Comparison of ENCODE assay signal across 18 cellular contexts in the genomic region with DNA sequence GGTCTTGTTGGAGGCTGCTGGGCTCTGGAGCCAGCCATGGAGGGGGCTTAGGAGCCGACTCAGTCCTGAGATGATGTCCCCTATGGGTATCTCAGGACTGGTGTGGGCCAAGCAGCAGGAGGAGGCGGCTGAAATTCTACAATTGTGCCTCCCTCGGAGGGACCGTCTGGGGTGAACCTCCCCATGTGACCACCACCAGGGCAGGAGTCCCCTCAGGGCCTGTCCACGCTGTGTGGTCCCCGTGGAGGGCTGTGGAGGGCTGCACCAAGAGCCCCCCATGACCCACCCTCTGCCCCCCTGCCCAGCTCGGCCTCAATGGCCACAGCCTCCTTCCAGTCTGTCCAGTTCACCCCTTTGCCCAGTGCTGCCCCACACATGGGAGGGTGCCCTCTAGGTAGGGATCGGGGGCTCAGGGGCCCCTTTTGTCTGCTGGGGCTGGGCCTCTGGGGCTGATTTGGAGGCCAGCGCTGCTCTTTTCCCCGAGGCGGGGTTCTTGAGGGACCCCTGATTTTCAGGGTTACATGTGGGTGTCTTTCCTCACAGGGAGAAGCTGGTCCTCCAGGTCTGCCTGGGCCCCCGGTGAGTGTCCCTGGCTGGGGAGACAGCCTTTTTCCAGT. TPM values are rescaled to one million over a fixed set of nuclear protein-coding genes. Genes with fewer than 3 reads are reported as not detected.
DNase-seq lines count a peak whose midpoint lies in the region; ATAC-seq, FAIRE-seq and TF ChIP-seq lines count a peak whose summit lies in the region.
"Had no signal": no experiment of that assay in that cellular context is flagged by ENCODE, and none has a peak within 500 bp of the region (broad histone marks: within the 10 kb centered on the region; RNA-seq: fewer than 3 reads in every experiment).

No MANE protein-coding gene starts in this region.

- H3K4ac ChIP-seq in H1 (replicated peaks; ENCODE audit: insufficient read length, low read depth, low read length) (peak overlapping the region; percentile 69), neuronal stem cell (ENCODE audit: low read length) (no peak overlapping the region)

- H2AFZ ChIP-seq in H1 (ENCODE audit: low read length) (no peak overlapping the region), neuronal stem cell (ENCODE audit: low read length) (no peak overlapping the region)

- no peak for TF ChIP-seq EP300 in Ishikawa (IDR thresholded peaks at IDR 0.05; ENCODE audit: borderline replicate concordance)
- no peak for TF ChIP-seq EP300 in H1 (IDR thresholded peaks at IDR 0.05; ENCODE audit: borderline replicate concordance in 1 of 2, low read depth in 2 of 2, low read length in 2 of 2)
- no peak for TF ChIP-seq EP300 in ovary (IDR thresholded peaks at IDR 0.05)

- H3K79me1 ChIP-seq in H1 (ENCODE audit: low read depth, low read length) (no peaks in the 10 kb centered on the region), neuronal stem cell (ENCODE audit: low read depth, low read length) (no peaks in the 10 kb centered on the region)

- H3K4me1 ChIP-seq in BLaER1 (peaks cover 95% of the 10 kb centered on the region), H1 (replicated peaks in 1 of 4; ENCODE audit: control insufficient read depth in 3 of 4, insufficient read depth in 4 of 4, low read length in 3 of 4) (peaks cover 0 to 21% (median 11%) of the 10 kb centered on the region in 4 experiments; a peak in 5 of 7 replicates), neuronal stem cell (ENCODE audit: control insufficient read depth in 2 of 2, insufficient read depth in 1 of 2, low read depth in 1 of 2, low read length in 2 of 2) (peaks cover 20 to 35% of the 10 kb centered on the region in 2 donors), ovary (ENCODE audit: insufficient read depth) (peaks cover 9% of the 10 kb centered on the region)

- POLR2A ChIA-PET in H1 (lab: Charles Lee; ENCODE audit: partially characterized antibody) = interaction anchor here (3.5 to 4.6 kb wide), 2 partner anchors 14 to 24 kb away, joined by 13 to 22 read pairs; no protein-coding TSS in a partner anchor

- H3K27me3 ChIP-seq in BLaER1 (peaks cover 66% of the 10 kb centered on the region), H1 (replicated peaks in 1 of 4; ENCODE audit: control insufficient read depth in 3 of 4, extremely low read depth in 1 of 4, insufficient read depth in 3 of 4, low read length in 3 of 4) (peaks cover 0 to 8% (median 2%) of the 10 kb centered on the region in 4 experiments; a peak in 2 of 7 replicates), neuronal stem cell (ENCODE audit: control insufficient read depth in 3 of 3, insufficient read depth in 3 of 3, low read depth in 1 of 3, low read length in 3 of 3) (peaks cover 0 to 52% (median 10%) of the 10 kb centered on the region in 3 experiments), ovary (peaks cover 4% of the 10 kb centered on the region)

- no peak overlapping the region for H3K56ac ChIP-seq in H1 (replicated peaks; ENCODE audit: insufficient read length, low read depth, low read length)

- no peaks in the 10 kb centered on the region for H3K36me3 Mint-ChIP-seq in activated naive CD4-positive, alpha-beta T cell treated with anti-CD3 and anti-CD28 coated beads, Interleukin-2, amount 50 U/mL, for 72 hours
- H3K36me3 Mint-ChIP-seq: activated naive CD4-positive, alpha-beta T cell treated with anti-CD3 and anti-CD28 coated beads, Interleukin-2, amount 50 U/mL, for 24 hours had no signal

- peak overlapping the region; percentile 65 for H4K91ac ChIP-seq in H1 (replicated peaks; ENCODE audit: insufficient read length, low read length)
- no peak overlapping the region for H4K91ac ChIP-seq in neuronal stem cell (ENCODE audit: low read depth, low read length, poor library complexity)

- H2BK120ac ChIP-seq in H1 (replicated peaks; ENCODE audit: low read depth, low read length) (no peak overlapping the region), neuronal stem cell (ENCODE audit: low read depth, low read length) (peak overlapping the region; percentile 94)

- H3K23me2 ChIP-seq in H1 (ENCODE audit: low read depth, low read length) = peaks cover 13% of the 10 kb centered on the region

- peaks cover 10% of the 10 kb centered on the region for H3K36me3 ChIP-seq in BLaER1
- peaks cover 0 to 3% (median 0%) of the 10 kb centered on the region in 4 experiments; a peak in 1 of 8 replicates for H3K36me3 ChIP-seq in H1 (ENCODE audit: control insufficient read depth in 2 of 4, insufficient read depth in 4 of 4, low read length in 3 of 4)
- H3K36me3 ChIP-seq in neuronal stem cell (replicated peaks in 1 of 2; ENCODE audit: control insufficient read depth in 2 of 2, insufficient read depth in 2 of 2, low read length in 2 of 2) = peaks cover 0 to 6% of the 10 kb centered on the region in 2 donors
- no peaks in the 10 kb centered on the region for H3K36me3 ChIP-seq in ovary
- H3K36me3 ChIP-seq: upper lobe of right lung had no signal

- no peak for ATAC-seq in GM18505 (IDR thresholded peaks at IDR 0.05; ENCODE audit: unreplicated experiment)
- ATAC-seq in activated naive CD4-positive, alpha-beta T cell treated with anti-CD3 and anti-CD28 coated beads, Interleukin-2, amount 50 U/mL, for 72 hours = no peak

- H3K14ac ChIP-seq in H1 (ENCODE audit: insufficient read length) = no peak overlapping the region
- H3K14ac ChIP-seq in neuronal stem cell (ENCODE audit: low read length) = peak overlapping the region; percentile 97

- intact Hi-C loops in ovary (cut with DNase I) = no loop called here

- no peak overlapping the region for H3K27ac Mint-ChIP-seq in activated naive CD4-positive, alpha-beta T cell treated with anti-CD3 and anti-CD28 coated beads, Interleukin-2, amount 50 U/mL, for 72 hours
- H3K27ac Mint-ChIP-seq: activated naive CD4-positive, alpha-beta T cell treated with anti-CD3 and anti-CD28 coated beads, Interleukin-2, amount 50 U/mL, for 24 hours had no signal

- H2BK15ac ChIP-seq in H1 (ENCODE audit: low read length) = no peak overlapping the region
- H2BK15ac ChIP-seq in neuronal stem cell (ENCODE audit: low read length) = peak overlapping the region; percentile 98

- no peaks in the 10 kb centered on the region for H3K79me2 ChIP-seq in H1 (ENCODE audit: control insufficient read depth in 1 of 2, insufficient read depth in 2 of 2, low read length in 2 of 2)

- peak overlapping the region; percentile 97 for H3K4me2 ChIP-seq in BLaER1
- peak overlapping the region; percentile 62 to 70; a peak in 3 of 4 replicates for H3K4me2 ChIP-seq in H1 (ENCODE audit: insufficient read depth in 1 of 2, low read depth in 2 of 2, low read length in 2 of 2)
- peak overlapping the region; percentile 62 for H3K4me2 ChIP-seq in neuronal stem cell (ENCODE audit: insufficient read depth, low read length, poor library complexity, severe bottlenecking)

- H3K23ac ChIP-seq in H1 (ENCODE audit: insufficient read length) = no peak overlapping the region
- no peak overlapping the region for H3K23ac ChIP-seq in neuronal stem cell (ENCODE audit: low read depth, low read length, poor library complexity)

- H3K9me3 Mint-ChIP-seq in activated naive CD4-positive, alpha-beta T cell treated with anti-CD3 and anti-CD28 coated beads, Interleukin-2, amount 50 U/mL, for 72 hours = no peaks in the 10 kb centered on the region
- H3K9me3 Mint-ChIP-seq: activated naive CD4-positive, alpha-beta T cell treated with anti-CD3 and anti-CD28 coated beads, Interleukin-2, amount 50 U/mL, for 24 hours; central memory CD8-positive, alpha-beta T cell had no signal

- no peak overlapping the region for H2AK5ac ChIP-seq in H1 (ENCODE audit: low read depth, low read length)
- peak overlapping the region; percentile 100 for H2AK5ac ChIP-seq in neuronal stem cell (ENCODE audit: low read depth, low read length)

- no peak for FAIRE-seq in H1 (lab: Jason Lieb, UNC)
- FAIRE-seq: D721Med, kidney had no signal

- no peak for TF ChIP-seq CTCF in H1 (IDR thresholded peaks at IDR 0.05; ENCODE audit: control extremely low read depth in 1 of 3, insufficient read depth in 1 of 3, low read depth in 1 of 3, low read length in 3 of 3)
- no peak for TF ChIP-seq CTCF in ovary (IDR thresholded peaks at IDR 0.05)

- H3K4me3 ChIP-seq in BLaER1 = no peak overlapping the region
- H3K4me3 ChIP-seq in H1 (ENCODE audit: extremely low read depth in 1 of 4, insufficient read depth in 2 of 4, low read depth in 3 of 4, low read length in 4 of 4) = peak overlapping the region in 3 of 4 experiments; percentile 29 to 71 (median 31); a peak in 4 of 8 replicates
- peak overlapping the region in 1 of 2 donors; percentile 79 for H3K4me3 ChIP-seq in neuronal stem cell (ENCODE audit: low read length in 2 of 2)
- H3K4me3 ChIP-seq in ovary = no peak overlapping the region
- H3K4me3 ChIP-seq: MG63, upper lobe of right lung had no signal

- H3K27ac ChIP-seq in BLaER1 = no peak overlapping the region
- no peak overlapping the region for H3K27ac ChIP-seq in H1 (ENCODE audit: low read depth, low read length)
- no peak overlapping the region for H3K27ac ChIP-seq in neuronal stem cell (replicated peaks; ENCODE audit: low read length)
- no peak overlapping the region for H3K27ac ChIP-seq in ovary
- H3K27ac ChIP-seq: upper lobe of right lung had no signal

- CTCF ChIA-PET in H1 (lab: Charles Lee; ENCODE audit: partially characterized antibody) = interaction anchor here (0.8 to 2.2 kb wide), 2 partner anchors 11 to 110 kb away, joined by 3 to 5 read pairs; no protein-coding TSS in a partner anchor

- H2BK5ac ChIP-seq in H1 (ENCODE audit: low read depth, low read length) = peak overlapping the region; percentile 24; the same call in 1 of the 2 replicates
- H2BK5ac ChIP-seq in neuronal stem cell (ENCODE audit: low read length) = peak overlapping the region; percentile 90

- H2BK20ac ChIP-seq in H1 (ENCODE audit: low read length) = no peak overlapping the region

- H3K18ac ChIP-seq in H1 (ENCODE audit: extremely low read depth, low read length) (peak overlapping the region; percentile 60; the same call in 1 of the 2 replicates), neuronal stem cell (ENCODE audit: low read length) (peak overlapping the region; percentile 99)

- H2BK12ac ChIP-seq in H1 (ENCODE audit: low read depth, low read length) (peak overlapping the region; percentile 17; the same call in 1 of the 2 replicates), neuronal stem cell (ENCODE audit: low read length) (peak overlapping the region; percentile 90)

- H4K5ac ChIP-seq in H1 (ENCODE audit: insufficient read length, low read depth, low read length) = no peak overlapping the region

- no peak for DNase-seq in H1 (ENCODE audit: low read depth in 1 of 2, low spot score in 2 of 2)
- no peak for DNase-seq in neuronal stem cell (ENCODE audit: low spot score)
- DNase-seq in activated naive CD4-positive, alpha-beta T cell treated with anti-CD3 and anti-CD28 coated beads, Interleukin-2, amount 50 U/mL, for 72 hours (ENCODE audit: low spot score in 2 of 2) = no peak
- no peak for DNase-seq in ovary
- no peak for DNase-seq in KG1 (lab: John Stamatoyannopoulos, UW)
- DNase-seq: activated CD4-positive, alpha-beta T cell treated with anti-CD3 and anti-CD28 coated beads for 48 hours; activated T-cell treated with anti-CD3 and anti-CD28 coated beads for 4 hours; NCI-H1930; T-helper 9 cell; upper lobe of right lung had no signal

- H3K9me3 ChIP-seq in BLaER1 (no peaks in the 10 kb centered on the region), H1 (ENCODE audit: insufficient read depth in 2 of 2, low read depth in 1 of 2, low read length in 1 of 2) (no peaks in the 10 kb centered on the region), neuronal stem cell (replicated peaks in 1 of 2; ENCODE audit: control insufficient read depth in 2 of 2, insufficient read depth in 1 of 2, low read depth in 1 of 2, low read length in 2 of 2) (no peaks in the 10 kb centered on the region), ovary (no peaks in the 10 kb centered on the region)
- H3K9me3 ChIP-seq: MG63, upper lobe of right lung had no signal

- H3K9ac ChIP-seq in BLaER1 (peak overlapping the region; percentile 24; the same call in 1 of the 2 replicates), H1 (replicated peaks in 1 of 4; ENCODE audit: extremely low read depth in 1 of 4, low read depth in 3 of 4, low read length in 3 of 4) (no peak overlapping the region), neuronal stem cell (ENCODE audit: low read depth, low read length, poor library complexity) (no peak overlapping the region)

- TF ChIP-seq RAD21 in Ishikawa (IDR thresholded peaks at IDR 0.05; ENCODE audit: low read depth) = no peak
- TF ChIP-seq RAD21 in H1 (IDR thresholded peaks at IDR 0.05 in 1 of 2, conservative IDR thresholded peaks at IDR 0.05 in 1 of 2; ENCODE audit: low read depth in 2 of 2, low read length in 2 of 2) = no peak

- no peak overlapping the region for H4K8ac ChIP-seq in H1 (ENCODE audit: extremely low read depth, insufficient read depth, low read length)
- H4K8ac ChIP-seq in neuronal stem cell (ENCODE audit: low read depth, low read length) = peak overlapping the region; percentile 23

- H4K20me1 ChIP-seq in BLaER1 = peaks cover 83% of the 10 kb centered on the region
- peaks cover 0 to 4% of the 10 kb centered on the region in 2 experiments for H4K20me1 ChIP-seq in H1 (replicated peaks in 1 of 2; ENCODE audit: control insufficient read depth in 1 of 2, insufficient read depth in 2 of 2, low read length in 2 of 2)

- no peak for TF ChIP-seq POLR2A in H1 (IDR thresholded peaks at IDR 0.05; ENCODE audit: control extremely low read depth in 1 of 2, low read depth in 2 of 2, low read length in 2 of 2)
- no peak for TF ChIP-seq POLR2A in GM18505 (IDR thresholded peaks at IDR 0.05; ENCODE audit: borderline replicate concordance, extremely low read depth, insufficient read depth, insufficient read length)
- no peak for TF ChIP-seq POLR2A in ovary (IDR thresholded peaks at IDR 0.05)

- 83% methylated on average over 11 of the region's 12 CpGs; no CpG with 5 or more reads in 1 of the 2 experiments for WGBS in H1 (ENCODE audit: extremely low coverage in 1 of 2, insufficient coverage in 1 of 2, insufficient read length in 1 of 2, insufficient replicate concordance in 2 of 2, low coverage in 1 of 2, low lambda C conversion rate in 2 of 2, missing lambda C conversion rate in 1 of 2), 2 experiments
- no CpG with 5 or more reads among the region's 12 CpGs for WGBS in neuronal stem cell (ENCODE audit: extremely low coverage in 2 of 2, insufficient read length in 2 of 2, insufficient replicate concordance in 1 of 2), 2 donors
- 69 to 73% (median 72%) methylated on average over 11 to 12 of the region's 12 CpGs for WGBS in ovary, 3 donors

RNA-seq across cellular contexts. Expression of a gene that starts 1.2 kb away (rescaled TPM):
- 76.0 and 80.1 TPM in 2 replicates for total RNA-seq in H1 (2021; fragmentation: NEBNext Ultra II Directional; extraction: Animal tissue kit (Norgen Biotek cat#: 25700))
- polyA plus RNA-seq in H1 (2011; rRNA removed) (21.7 and 39.7 TPM in 2 replicates), ovary (1 to 10 TPM in 1 of 2 donors, under 1 TPM in 1; 0.65 to 3.0 TPM)
- polyA plus RNA-seq in H1 (2011; cell fraction: cytosol; rRNA removed) = 47.5 TPM
- 245 TPM for polyA plus RNA-seq in H1 (2011; cell fraction: nucleus; rRNA removed)
- polyA plus RNA-seq in H1 (2012, experiment 1 of 2) = 54.7 to 62.3 TPM (median 59.2 TPM) in 4 replicates
- polyA plus RNA-seq in H1 (2012, experiment 2 of 2) = 36.6 TPM
- 97.2 TPM for polyA plus RNA-seq in H1 (2013, experiment 1 of 2)
- 86.2 TPM for polyA plus RNA-seq in H1 (2013, experiment 2 of 2)
- 3.3 and 4.8 TPM in 2 replicates for polyA minus RNA-seq in H1 (2011; rRNA and poly(A)+ RNA removed)
- 16.0 TPM for polyA minus RNA-seq in H1 (2011; cell fraction: cytosol; rRNA and poly(A)+ RNA removed)
- 24.0 TPM for polyA minus RNA-seq in H1 (2011; cell fraction: nucleus; rRNA and poly(A)+ RNA removed)
- 77.2 TPM for polyA plus RNA-seq in neuronal stem cell (2013, experiment 1 of 2)
- 77.0 TPM for polyA plus RNA-seq in neuronal stem cell (2013, experiment 2 of 2)
- not detected for total RNA-seq in activated naive CD4-positive, alpha-beta T cell treated with anti-CD3 and anti-CD28 coated beads, Interleukin-2, amount 50 U/mL, for 72 hours
- 1 to 10 TPM in 5 of 7 donors, under 1 TPM in 1, not detected in 1; 0.83 to 2.6 (median 1.6) TPM for total RNA-seq in ovary

RNA-seq across cellular contexts. Expression of a gene that starts 13.4 kb away (rescaled TPM):
- total RNA-seq in H1 (2021; fragmentation: NEBNext Ultra II Directional; extraction: Animal tissue kit (Norgen Biotek cat#: 25700)) = 25.1 and 25.8 TPM in 2 replicates
- polyA plus RNA-seq in H1 (2011; rRNA removed) (13.9 and 26.7 TPM in 2 replicates), ovary (10 to 100 TPM; 28.6 to 43.0 TPM)
- polyA plus RNA-seq in H1 (2011; cell fraction: cytosol; rRNA removed) = 31.1 TPM
- polyA plus RNA-seq in H1 (2011; cell fraction: nucleus; rRNA removed) = 31.9 TPM
- 14.3 to 22.7 TPM (median 20.9 TPM) in 4 replicates for polyA plus RNA-seq in H1 (2012, experiment 1 of 2)
- polyA plus RNA-seq in H1 (2012, experiment 2 of 2) = 14.7 TPM
- polyA plus RNA-seq in H1 (2013, experiment 1 of 2) = 14.1 TPM
- 12.8 TPM for polyA plus RNA-seq in H1 (2013, experiment 2 of 2)
- polyA minus RNA-seq in H1 (2011; rRNA and poly(A)+ RNA removed) = 9.5 and 11.2 TPM in 2 replicates
- polyA minus RNA-seq in H1 (2011; cell fraction: cytosol; rRNA and poly(A)+ RNA removed) = 18.2 TPM
- 11.4 TPM for polyA minus RNA-seq in H1 (2011; cell fraction: nucleus; rRNA and poly(A)+ RNA removed)
- 15.0 TPM for polyA plus RNA-seq in neuronal stem cell (2013, experiment 1 of 2)
- polyA plus RNA-seq in neuronal stem cell (2013, experiment 2 of 2) = 14.7 TPM
- total RNA-seq in activated naive CD4-positive, alpha-beta T cell treated with anti-CD3 and anti-CD28 coated beads, Interleukin-2, amount 50 U/mL, for 72 hours = 10 to 100 TPM; 32.9 to 51.6 TPM
- 10 to 100 TPM; 40.3 to 52.9 (median 45.4) TPM for total RNA-seq in ovary

RNA-seq across cellular contexts. Expression of a gene that starts 21.8 kb away (rescaled TPM):
- total RNA-seq in H1 (2021; fragmentation: NEBNext Ultra II Directional; extraction: Animal tissue kit (Norgen Biotek cat#: 25700)) = 16.8 and 18.7 TPM in 2 replicates
- polyA plus RNA-seq in H1 (2011; rRNA removed) (15.0 and 16.7 TPM in 2 replicates), ovary (10 to 100 TPM in 1 of 2 donors, 1 to 10 TPM in 1; 6.2 to 11.3 TPM)
- polyA plus RNA-seq in H1 (2011; cell fraction: cytosol; rRNA removed) = 16.9 TPM
- polyA plus RNA-seq in H1 (2011; cell fraction: nucleus; rRNA removed) = 15.2 TPM
- 12.4 to 15.8 TPM (median 14.1 TPM) in 4 replicates for polyA plus RNA-seq in H1 (2012, experiment 1 of 2)
- polyA plus RNA-seq in H1 (2012, experiment 2 of 2) = 12.8 TPM
- 12.5 TPM for polyA plus RNA-seq in H1 (2013, experiment 1 of 2)
- polyA plus RNA-seq in H1 (2013, experiment 2 of 2) = 13.0 TPM
- polyA minus RNA-seq in H1 (2011; rRNA and poly(A)+ RNA removed) = 9.2 and 10.4 TPM in 2 replicates
- polyA minus RNA-seq in H1 (2011; cell fraction: cytosol; rRNA and poly(A)+ RNA removed) = 7.4 TPM
- polyA minus RNA-seq in H1 (2011; cell fraction: nucleus; rRNA and poly(A)+ RNA removed) = 9.5 TPM
- polyA plus RNA-seq in neuronal stem cell (2013, experiment 1 of 2) = 15.5 TPM
- 15.6 TPM for polyA plus RNA-seq in neuronal stem cell (2013, experiment 2 of 2)
- 10 to 100 TPM; 13.5 to 19.4 TPM for total RNA-seq in activated naive CD4-positive, alpha-beta T cell treated with anti-CD3 and anti-CD28 coated beads, Interleukin-2, amount 50 U/mL, for 72 hours
- 10 to 100 TPM in 5 of 7 donors, 1 to 10 TPM in 2; 7.9 to 15.2 (median 12.6) TPM for total RNA-seq in ovary

RNA-seq across cellular contexts. Expression of a gene that starts 43.5 kb away (rescaled TPM):
- 15.0 and 15.6 TPM in 2 replicates for total RNA-seq in H1 (2021; fragmentation: NEBNext Ultra II Directional; extraction: Animal tissue kit (Norgen Biotek cat#: 25700))
- polyA plus RNA-seq in H1 (2011; rRNA removed) (4.4 and 6.2 TPM in 2 replicates), ovary (10 to 100 TPM in 1 of 2 donors, 1 to 10 TPM in 1; 8.1 to 10.5 TPM)
- polyA plus RNA-seq in H1 (2011; cell fraction: cytosol; rRNA removed) = 8.6 TPM
- 8.7 TPM for polyA plus RNA-seq in H1 (2011; cell fraction: nucleus; rRNA removed)
- polyA plus RNA-seq in H1 (2012, experiment 1 of 2) = 9.0 to 10.3 TPM (median 10.0 TPM) in 4 replicates
- polyA plus RNA-seq in H1 (2012, experiment 2 of 2) = 4.7 TPM
- 10.2 TPM for polyA plus RNA-seq in H1 (2013, experiment 1 of 2)
- 9.9 TPM for polyA plus RNA-seq in H1 (2013, experiment 2 of 2)
- 5.1 and 5.4 TPM in 2 replicates for polyA minus RNA-seq in H1 (2011; rRNA and poly(A)+ RNA removed)
- polyA minus RNA-seq in H1 (2011; cell fraction: cytosol; rRNA and poly(A)+ RNA removed) = 6.5 TPM
- 7.9 TPM for polyA minus RNA-seq in H1 (2011; cell fraction: nucleus; rRNA and poly(A)+ RNA removed)
- 14.5 TPM for polyA plus RNA-seq in neuronal stem cell (2013, experiment 1 of 2)
- 15.3 TPM for polyA plus RNA-seq in neuronal stem cell (2013, experiment 2 of 2)
- total RNA-seq in activated naive CD4-positive, alpha-beta T cell treated with anti-CD3 and anti-CD28 coated beads, Interleukin-2, amount 50 U/mL, for 72 hours = 1 to 10 TPM; 3.5 to 5.7 TPM
- 10 to 100 TPM in 5 of 7 donors, 1 to 10 TPM in 2; 8.5 to 17.9 (median 15.0) TPM for total RNA-seq in ovary

Comparison
In these comparisons a context has a peak if more than half of its experiments do, and no peak if none do; other contexts are left out.
1. H3K4me3 ChIP-seq: peak in H1 (3 of 4); none in BLaER1 (single experiment) and ovary (single experiment).
2. RNA of a gene that starts 1.2 kb away (total RNA-seq): 76.0 to 80.1 TPM in H1; 0.83 to 2.6 TPM in ovary and not detected in activated naive CD4-positive, alpha-beta T cell treated with anti-CD3 and anti-CD28 coated beads, Interleukin-2, amount 50 U/mL, for 72 hours; every median in the first group is over 10 times any median in the second.
3. Peak in every context shown above with its lines, with median percentiles within 50 percentile points of each other: H3K4me2 ChIP-seq.